Comparison of ENCODE assay signal across 19 cellular contexts in the genomic region with DNA sequence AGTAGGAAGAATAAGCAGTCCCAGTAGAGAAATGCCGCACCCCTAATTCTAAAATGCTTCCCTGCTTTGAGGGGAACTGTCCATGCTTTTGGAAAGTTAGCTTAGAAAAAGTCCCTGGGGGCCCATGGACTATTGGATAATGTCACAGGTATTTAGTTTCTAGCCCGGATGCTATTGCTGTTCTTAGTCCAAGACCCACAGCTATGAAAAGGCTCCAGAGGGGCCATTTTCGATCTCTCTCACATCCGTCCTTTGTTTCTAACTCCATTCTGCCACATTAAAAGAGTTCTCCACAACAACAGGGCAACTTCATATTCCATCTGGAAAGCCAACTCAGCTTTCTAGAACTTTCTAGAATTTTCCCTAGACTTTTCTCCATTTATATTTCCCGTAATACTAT. TPM values are rescaled to one million over a fixed set of nuclear protein-coding genes. Genes with fewer than 3 reads are reported as not detected.
DNase-seq lines count a peak whose midpoint lies in the region; ATAC-seq and TF ChIP-seq lines count a peak whose summit lies in the region.
"Had no signal": no experiment of that assay in that cellular context is flagged by ENCODE, and none has a peak within 500 bp of the region (broad histone marks: within the 10 kb centered on the region; RNA-seq: fewer than 3 reads in every experiment).

No MANE protein-coding gene starts in this region.

- H3K79me2 ChIP-seq in PC-9 (ENCODE audit: low read depth) = no peaks in the 10 kb centered on the region

- intact Hi-C loops in activated CD4-positive, alpha-beta memory T cell treated with anti-CD3 and anti-CD28 coated beads for 36 hours (cut with micrococcal nuclease) = no loop called here
- intact Hi-C loops in naive thymus-derived CD4-positive, alpha-beta T cell (cut with micrococcal nuclease) = no loop called here
- intact Hi-C loops in PC-9 (cut with micrococcal nuclease; ENCODE audit: unreplicated experiment) = no loop called here

- H3K36me3 Mint-ChIP-seq in activated CD4-positive, alpha-beta memory T cell treated with anti-CD3 and anti-CD28 coated beads for 36 hours = peaks cover 13% of the 10 kb centered on the region
- peaks cover 29% of the 10 kb centered on the region for H3K36me3 Mint-ChIP-seq in activated CD4-positive, alpha-beta memory T cell treated with anti-CD3 and anti-CD28 coated beads, Interleukin-2, amount 10 ng/mL, durations not matched to agents 7 days and 5 days (ENCODE audit: low read depth)
- peaks cover 25% of the 10 kb centered on the region for H3K36me3 Mint-ChIP-seq in CD4-positive, CD25-positive, alpha-beta regulatory T cell
- H3K36me3 Mint-ChIP-seq in activated CD8-positive, alpha-beta T cell treated with anti-CD3 and anti-CD28 coated beads, Interleukin-2, amount 10 ng/mL, durations not matched to agents 7 days and 5 days (ENCODE audit: low read depth) = peaks cover 31% of the 10 kb centered on the region
- H3K36me3 Mint-ChIP-seq in naive thymus-derived CD4-positive, alpha-beta T cell = peaks cover 4 to 33% (median 26%) of the 10 kb centered on the region in 5 donors

- H3K9me2 ChIP-seq in PC-9 (ENCODE audit: insufficient read depth) = no peaks in the 10 kb centered on the region

- peaks cover 8% of the 10 kb centered on the region for H3K9me3 Mint-ChIP-seq in activated CD4-positive, alpha-beta memory T cell treated with anti-CD3 and anti-CD28 coated beads for 36 hours
- peaks cover 10% of the 10 kb centered on the region for H3K9me3 Mint-ChIP-seq in activated CD4-positive, alpha-beta memory T cell treated with anti-CD3 and anti-CD28 coated beads, Interleukin-2, amount 10 ng/mL, durations not matched to agents 7 days and 5 days
- H3K9me3 Mint-ChIP-seq in CD4-positive, CD25-positive, alpha-beta regulatory T cell = no peaks in the 10 kb centered on the region
- H3K9me3 Mint-ChIP-seq in activated CD8-positive, alpha-beta T cell treated with anti-CD3 and anti-CD28 coated beads, Interleukin-2, amount 10 ng/mL, durations not matched to agents 7 days and 5 days (ENCODE audit: insufficient read depth) = peaks cover 3% of the 10 kb centered on the region
- H3K9me3 Mint-ChIP-seq in naive thymus-derived CD4-positive, alpha-beta T cell = peaks cover 0 to 3% (median 0%) of the 10 kb centered on the region in 11 donors

- H3K27me3 Mint-ChIP-seq in activated CD4-positive, alpha-beta memory T cell treated with anti-CD3 and anti-CD28 coated beads for 36 hours = no peaks in the 10 kb centered on the region
- no peaks in the 10 kb centered on the region for H3K27me3 Mint-ChIP-seq in activated CD4-positive, alpha-beta memory T cell treated with anti-CD3 and anti-CD28 coated beads, Interleukin-2, amount 10 ng/mL, durations not matched to agents 7 days and 5 days
- H3K27me3 Mint-ChIP-seq in CD4-positive, CD25-positive, alpha-beta regulatory T cell = no peaks in the 10 kb centered on the region
- no peaks in the 10 kb centered on the region for H3K27me3 Mint-ChIP-seq in activated CD8-positive, alpha-beta T cell treated with anti-CD3 and anti-CD28 coated beads, Interleukin-2, amount 10 ng/mL, durations not matched to agents 7 days and 5 days (ENCODE audit: low read depth)
- no peaks in the 10 kb centered on the region for H3K27me3 Mint-ChIP-seq in naive thymus-derived CD4-positive, alpha-beta T cell

- peaks cover 78% of the 10 kb centered on the region for H3K4me1 Mint-ChIP-seq in activated CD4-positive, alpha-beta memory T cell treated with anti-CD3 and anti-CD28 coated beads for 36 hours (ENCODE audit: low read depth)
- peaks cover 13% of the 10 kb centered on the region for H3K4me1 Mint-ChIP-seq in activated CD4-positive, alpha-beta memory T cell treated with anti-CD3 and anti-CD28 coated beads, Interleukin-2, amount 10 ng/mL, durations not matched to agents 7 days and 5 days
- H3K4me1 Mint-ChIP-seq in CD4-positive, CD25-positive, alpha-beta regulatory T cell = peaks cover 22 to 71% (median 44%) of the 10 kb centered on the region in 4 donors
- H3K4me1 Mint-ChIP-seq in activated CD8-positive, alpha-beta T cell treated with anti-CD3 and anti-CD28 coated beads, Interleukin-2, amount 10 ng/mL, durations not matched to agents 7 days and 5 days (ENCODE audit: low read depth) = peaks cover 32% of the 10 kb centered on the region
- H3K4me1 Mint-ChIP-seq in naive thymus-derived CD4-positive, alpha-beta T cell = peaks cover 28 to 88% (median 76%) of the 10 kb centered on the region in 7 donors

- no peak for ATAC-seq in CD4-positive, CD25-positive, alpha-beta regulatory T cell (ENCODE audit: low read depth in 2 of 2)
- ATAC-seq in activated CD8-positive, alpha-beta T cell treated with anti-CD3 and anti-CD28 coated beads, Interleukin-2, amount 10 ng/mL, durations not matched to agents 7 days and 5 days = no peak
- no peak for ATAC-seq in naive thymus-derived CD4-positive, alpha-beta T cell
- no peak for ATAC-seq in GM19397 (IDR thresholded peaks at IDR 0.05; ENCODE audit: unreplicated experiment)
- ATAC-seq: HCT116 had no signal

- H3K27me3 ChIP-seq in CD4-positive, CD25-positive, alpha-beta regulatory T cell (ENCODE audit: control insufficient read depth, insufficient read depth, low read length) = no peaks in the 10 kb centered on the region
- H3K27me3 ChIP-seq in naive thymus-derived CD4-positive, alpha-beta T cell (ENCODE audit: control insufficient read depth in 2 of 2, insufficient read depth in 2 of 2, low read length in 2 of 2) = no peaks in the 10 kb centered on the region
- H3K27me3 ChIP-seq in PC-9 (ENCODE audit: insufficient read depth, low read depth) = no peaks in the 10 kb centered on the region
- H3K27me3 ChIP-seq: Peyer's patch had no signal

- no peaks in the 10 kb centered on the region for H4K20me1 ChIP-seq in PC-9 (ENCODE audit: insufficient read depth)

- no peak for TF ChIP-seq CTCF in PC-9 (conservative IDR thresholded peaks at IDR 0.05)

- POLR2A ChIA-PET in activated CD4-positive, alpha-beta memory T cell treated with anti-CD3 and anti-CD28 coated beads for 36 hours (lab: Charles Lee) = no interaction called here
- POLR2A ChIA-PET in activated CD4-positive, alpha-beta memory T cell treated with anti-CD3 and anti-CD28 coated beads, Interleukin-2, amount 10 ng/mL, durations not matched to agents 7 days and 5 days (lab: Charles Lee) = interaction anchor here (1.3 kb wide), 1 partner anchor 34 kb away, joined by 3 read pairs; no protein-coding TSS in a partner anchor
- POLR2A ChIA-PET in activated CD8-positive, alpha-beta T cell treated with anti-CD3 and anti-CD28 coated beads, Interleukin-2, amount 10 ng/mL, durations not matched to agents 7 days and 5 days (lab: Charles Lee) = interaction anchor here (1.1 kb wide), 1 partner anchor 16 kb away, joined by 4 read pairs; no protein-coding TSS in a partner anchor
- POLR2A ChIA-PET in naive thymus-derived CD4-positive, alpha-beta T cell (lab: Charles Lee) = interaction anchor here (1.0 to 1.4 kb wide), 2 partner anchors 9 to 25 kb away, joined by 3 to 4 read pairs; no protein-coding TSS in a partner anchor
- POLR2A ChIA-PET in PC-9 (lab: Charles Lee; ENCODE audit: unreplicated experiment) = no interaction called here

- CTCF ChIA-PET in activated CD4-positive, alpha-beta memory T cell treated with anti-CD3 and anti-CD28 coated beads for 36 hours (lab: Charles Lee) = interaction anchor here (1.0 to 3.8 kb wide), 2 partner anchors 10 to 34 kb away, joined by 3 to 9 read pairs; no protein-coding TSS in a partner anchor
- CTCF ChIA-PET in activated CD4-positive, alpha-beta memory T cell treated with anti-CD3 and anti-CD28 coated beads, Interleukin-2, amount 10 ng/mL, durations not matched to agents 7 days and 5 days (lab: Charles Lee) = no interaction called here
- CTCF ChIA-PET in activated CD8-positive, alpha-beta T cell treated with anti-CD3 and anti-CD28 coated beads, Interleukin-2, amount 10 ng/mL, durations not matched to agents 7 days and 5 days (lab: Charles Lee) = interaction anchor here (1.0 to 1.1 kb wide), 2 partner anchors 10 to 51 kb away, joined by 3 to 6 read pairs; no protein-coding TSS in a partner anchor
- CTCF ChIA-PET in naive thymus-derived CD4-positive, alpha-beta T cell (lab: Charles Lee) = no interaction called here
- CTCF ChIA-PET in PC-9 (lab: Charles Lee) = interaction anchor here (0.6 kb wide), 1 partner anchor 566 kb away, joined by 9 read pairs; no protein-coding TSS in a partner anchor

- no peak overlapping the region for H3K4me3 Mint-ChIP-seq in activated CD4-positive, alpha-beta memory T cell treated with anti-CD3 and anti-CD28 coated beads for 36 hours
- H3K4me3 Mint-ChIP-seq in activated CD4-positive, alpha-beta memory T cell treated with anti-CD3 and anti-CD28 coated beads, Interleukin-2, amount 10 ng/mL, durations not matched to agents 7 days and 5 days = no peak overlapping the region
- H3K4me3 Mint-ChIP-seq in CD4-positive, CD25-positive, alpha-beta regulatory T cell = peak overlapping the region in 1 of 4 donors; percentile 19
- H3K4me3 Mint-ChIP-seq in activated CD8-positive, alpha-beta T cell treated with anti-CD3 and anti-CD28 coated beads, Interleukin-2, amount 10 ng/mL, durations not matched to agents 7 days and 5 days = no peak overlapping the region
- peak overlapping the region in 5 of 10 donors; percentile 0 to 41 (median 12) for H3K4me3 Mint-ChIP-seq in naive thymus-derived CD4-positive, alpha-beta T cell

- H3K4me2 ChIP-seq in PC-9 = no peak overlapping the region

- H3K27ac Mint-ChIP-seq in activated CD4-positive, alpha-beta memory T cell treated with anti-CD3 and anti-CD28 coated beads for 36 hours = peak overlapping the region; percentile 57
- H3K27ac Mint-ChIP-seq in activated CD4-positive, alpha-beta memory T cell treated with anti-CD3 and anti-CD28 coated beads, Interleukin-2, amount 10 ng/mL, durations not matched to agents 7 days and 5 days = no peak overlapping the region
- H3K27ac Mint-ChIP-seq in CD4-positive, CD25-positive, alpha-beta regulatory T cell = peak overlapping the region in 2 of 3 donors; percentile 33 to 90
- H3K27ac Mint-ChIP-seq in activated CD8-positive, alpha-beta T cell treated with anti-CD3 and anti-CD28 coated beads, Interleukin-2, amount 10 ng/mL, durations not matched to agents 7 days and 5 days = peak overlapping the region; percentile 39
- H3K27ac Mint-ChIP-seq in naive thymus-derived CD4-positive, alpha-beta T cell = peak overlapping the region in 8 of 9 donors; percentile 10 to 93 (median 79)

- no peak for DNase-seq in activated CD4-positive, alpha-beta memory T cell treated with anti-CD3 and anti-CD28 coated beads for 36 hours
- DNase-seq in activated CD4-positive, alpha-beta memory T cell treated with anti-CD3 and anti-CD28 coated beads, Interleukin-2, amount 10 ng/mL, durations not matched to agents 7 days and 5 days = no peak
- DNase-seq in CD4-positive, CD25-positive, alpha-beta regulatory T cell = no peak
- no peak for DNase-seq in activated CD8-positive, alpha-beta T cell treated with anti-CD3 and anti-CD28 coated beads, Interleukin-2, amount 10 ng/mL, durations not matched to agents 7 days and 5 days
- no peak for DNase-seq in naive thymus-derived CD4-positive, alpha-beta T cell
- no peak for DNase-seq in PC-9
- no peak for DNase-seq in stimulated activated CD4-positive, alpha-beta T cell treated with anti-CD3 and anti-CD28 coated beads, Interleukin-4, amount 100 ng/mL, for 1 hour
- DNase-seq: 8988T, C1 segment of cervical spinal cord, Calu3, DMS79, Karpas-422, MM.1S, NCI-H1105 treated with DMSO at 0.1 percent for 48 hours, NCI-H187 treated with DMSO at 0.1 percent for 48 hours, NCI-H774, Peyer's patch had no signal

- H3K4me3 ChIP-seq in CD4-positive, CD25-positive, alpha-beta regulatory T cell (ENCODE audit: low read depth, low read length) = no peak overlapping the region
- H3K4me3 ChIP-seq in naive thymus-derived CD4-positive, alpha-beta T cell (ENCODE audit: low read length) = no peak overlapping the region
- no peak overlapping the region for H3K4me3 ChIP-seq in PC-9
- H3K4me3 ChIP-seq: Peyer's patch had no signal

- H3F3A ChIP-seq in PC-9 (ENCODE audit: insufficient read depth, low read depth) = no peaks in the 10 kb centered on the region

- H3K36me3 ChIP-seq in CD4-positive, CD25-positive, alpha-beta regulatory T cell (ENCODE audit: control insufficient read depth, insufficient read depth, low read length) = no peaks in the 10 kb centered on the region
- peaks cover 0 to 3% (median 0%) of the 10 kb centered on the region in 3 experiments for H3K36me3 ChIP-seq in naive thymus-derived CD4-positive, alpha-beta T cell (ENCODE audit: control insufficient read depth in 2 of 3, insufficient read depth in 3 of 3, low read length in 3 of 3)
- no peaks in the 10 kb centered on the region for H3K36me3 ChIP-seq in PC-9 (ENCODE audit: low read depth)
- H3K36me3 ChIP-seq: Peyer's patch had no signal

- no peak overlapping the region for H3K27ac ChIP-seq in CD4-positive, CD25-positive, alpha-beta regulatory T cell (ENCODE audit: insufficient read depth, low read length, poor library complexity, severe bottlenecking)
- no peak overlapping the region for H3K27ac ChIP-seq in naive thymus-derived CD4-positive, alpha-beta T cell (ENCODE audit: low read depth, low read length)
- no peak overlapping the region for H3K27ac ChIP-seq in PC-9
- H3K27ac ChIP-seq: Peyer's patch had no signal

- no TSS peak for BruUV-seq in PC-9 (replicated peaks; lab: Mats Ljungman, UMichigan)

- no peak overlapping the region for H2AFZ ChIP-seq in PC-9

- H3K4me1 ChIP-seq in CD4-positive, CD25-positive, alpha-beta regulatory T cell (ENCODE audit: control insufficient read depth, insufficient read depth, low read length, poor library complexity, severe bottlenecking) = peaks cover 19% of the 10 kb centered on the region
- peaks cover 10 to 24% of the 10 kb centered on the region in 2 donors for H3K4me1 ChIP-seq in naive thymus-derived CD4-positive, alpha-beta T cell (ENCODE audit: control insufficient read depth in 2 of 2, insufficient read depth in 2 of 2, low read length in 2 of 2)
- no peaks in the 10 kb centered on the region for H3K4me1 ChIP-seq in PC-9 (replicated peaks; ENCODE audit: insufficient read depth)
- H3K4me1 ChIP-seq: Peyer's patch had no signal

- no peaks in the 10 kb centered on the region for H3K9me3 ChIP-seq in CD4-positive, CD25-positive, alpha-beta regulatory T cell (ENCODE audit: control insufficient read depth in 2 of 2, low read length in 2 of 2)
- no peaks in the 10 kb centered on the region for H3K9me3 ChIP-seq in naive thymus-derived CD4-positive, alpha-beta T cell (ENCODE audit: control insufficient read depth in 2 of 3, low read length in 3 of 3)
- H3K9me3 ChIP-seq in PC-9 (ENCODE audit: insufficient read depth, low read depth) = no peaks in the 10 kb centered on the region
- H3K9me3 ChIP-seq: Peyer's patch had no signal

RNA-seq across cellular contexts. Expression of gene MGAT4A, which starts 47.2 kb away (rescaled TPM):
- total RNA-seq in activated CD4-positive, alpha-beta memory T cell treated with anti-CD3 and anti-CD28 coated beads for 36 hours = 10 to 100 TPM; 71.9 to 76.7 TPM
- 10 to 100 TPM; 69.8 to 80.6 TPM for total RNA-seq in activated CD4-positive, alpha-beta memory T cell treated with anti-CD3 and anti-CD28 coated beads, Interleukin-2, amount 10 ng/mL, durations not matched to agents 7 days and 5 days
- total RNA-seq in CD4-positive, CD25-positive, alpha-beta regulatory T cell = 105 TPM
- 100 to 1,000 TPM; 101 to 143 (median 129) TPM for polyA plus RNA-seq in CD4-positive, CD25-positive, alpha-beta regulatory T cell
- 10 to 100 TPM; 73.4 to 76.2 TPM for total RNA-seq in activated CD8-positive, alpha-beta T cell treated with anti-CD3 and anti-CD28 coated beads, Interleukin-2, amount 10 ng/mL, durations not matched to agents 7 days and 5 days
- total RNA-seq in naive thymus-derived CD4-positive, alpha-beta T cell = 100 to 1,000 TPM; 125 to 308 (median 240) TPM
- 100 to 1,000 TPM; 262 to 349 TPM for polyA plus RNA-seq in naive thymus-derived CD4-positive, alpha-beta T cell
- total RNA-seq in PC-9 (2021) = 12.2 and 12.9 TPM in 2 replicates

Comparison
In these comparisons a context has a peak if more than half of its experiments do, and no peak if none do; other contexts are left out.
1. CTCF ChIA-PET loops: an anchor here in activated CD4-positive, alpha-beta memory T cell treated with anti-CD3 and anti-CD28 coated beads for 36 hours (1.0 to 3.8 kb wide), activated CD8-positive, alpha-beta T cell treated with anti-CD3 and anti-CD28 coated beads, Interleukin-2, amount 10 ng/mL, durations not matched to agents 7 days and 5 days (1.0 to 1.1 kb wide) and PC-9 (0.6 kb wide); none called in activated CD4-positive, alpha-beta memory T cell treated with anti-CD3 and anti-CD28 coated beads, Interleukin-2, amount 10 ng/mL, durations not matched to agents 7 days and 5 days and naive thymus-derived CD4-positive, alpha-beta T cell.
2. POLR2A ChIA-PET loops: an anchor here in activated CD4-positive, alpha-beta memory T cell treated with anti-CD3 and anti-CD28 coated beads, Interleukin-2, amount 10 ng/mL, durations not matched to agents 7 days and 5 days (1.3 kb wide), activated CD8-positive, alpha-beta T cell treated with anti-CD3 and anti-CD28 coated beads, Interleukin-2, amount 10 ng/mL, durations not matched to agents 7 days and 5 days (1.1 kb wide) and naive thymus-derived CD4-positive, alpha-beta T cell (1.0 to 1.4 kb wide); none called in activated CD4-positive, alpha-beta memory T cell treated with anti-CD3 and anti-CD28 coated beads for 36 hours and PC-9.